8 cellular contexts compared by ENCODE assay signal in genomic region chr11:16612801-16613400, GRCh38.
DNase-seq lines count a peak whose midpoint lies in the region; ATAC-seq and TF ChIP-seq lines count a peak whose summit lies in the region.

No MANE protein-coding gene starts in this region.

- CTCF ChIA-PET in AG04450 (lab: Charles Lee), result interaction anchor here (0.6 to 5.9 kb wide), 46 partner anchors 8 to 1286 kb away, joined by 3 to 51 read pairs (median 4); no protein-coding TSS in a partner anchor

- DNase-seq in AG04450 (ENCODE audit: low read depth, low spot score) (no peak), HL-60 (ENCODE audit: low read depth in 1 of 2, low spot score in 1 of 2) (no peak), caudate nucleus (lab: John Stamatoyannopoulos, UW) (no peak), lower lobe of right lung (no peak), KG1 (lab: John Stamatoyannopoulos, UW) (no peak), erythroblast (lab: John Stamatoyannopoulos, UW) (no peak)
- DNase-seq in activated CD4-positive, alpha-beta T cell treated with anti-CD3 and anti-CD28 coated beads for 1 hour, result no peak

- POLR2A ChIA-PET in AG04450 (lab: Yijun Ruan, JAX), result interaction anchor here (0.5 to 0.9 kb wide), 3 partner anchors 257 to 652 kb away, joined by 3 to 5 read pairs (median 4); no protein-coding TSS in a partner anchor

- TF ChIP-seq POLR2A in erythroblast (IDR thresholded peaks at IDR 0.05; ENCODE audit: low read length), result no peak

- H3K27me3 ChIP-seq in AG04450 (ENCODE audit: control insufficient read depth, insufficient read depth, low read length), result peaks cover 32% of the 10 kb centered on the region
- peaks cover 78% of the 10 kb centered on the region for H3K27me3 ChIP-seq in HL-60 (ENCODE audit: insufficient read depth, poor library complexity, severe bottlenecking)
- H3K27me3 ChIP-seq in lower lobe of right lung (ENCODE audit: low read depth), result peaks cover 80% of the 10 kb centered on the region

- H3K4me1 ChIP-seq in lower lobe of right lung, result peaks cover 28% of the 10 kb centered on the region

- H3K36me3 ChIP-seq in lower lobe of right lung, result no peaks in the 10 kb centered on the region

- intact Hi-C loops in lower lobe of right lung (cut with DNase I), result no loop called here

- H3K9me3 ChIP-seq in AG04450 (ENCODE audit: control insufficient read depth, insufficient read depth, low read length), result peaks cover 13% of the 10 kb centered on the region; the same call in 1 of the 2 replicates
- no peaks in the 10 kb centered on the region for H3K9me3 ChIP-seq in lower lobe of right lung

- peak in 1 of 2 donors; percentile 45 for ATAC-seq in lower lobe of right lung
- ATAC-seq in HG02884 (IDR thresholded peaks at IDR 0.05; ENCODE audit: unreplicated experiment), result no peak

- TF ChIP-seq CTCF in AG04450 (IDR thresholded peaks at IDR 0.05; ENCODE audit: low read depth, low read length) (no peak), HL-60 (IDR thresholded peaks at IDR 0.05; ENCODE audit: insufficient read depth, low read length) (no peak), lower lobe of right lung (IDR thresholded peaks at IDR 0.05) (no peak)

- peak overlapping the region; percentile 66 for H3K4me3 ChIP-seq in AG04450 (ENCODE audit: low read depth, low read length)
- H3K4me3 ChIP-seq in HL-60 (replicated peaks; ENCODE audit: insufficient read depth, low read length), result peak overlapping the region; percentile 17; the same call in 1 of the 2 replicates
- peak overlapping the region; percentile 44 for H3K4me3 ChIP-seq in lower lobe of right lung

- H3K27ac ChIP-seq in AG04450 (ENCODE audit: low read depth, low read length), result no peak overlapping the region
- no peak overlapping the region for H3K27ac ChIP-seq in HL-60 (replicated peaks)
- H3K27ac ChIP-seq in caudate nucleus (ENCODE audit: low read depth, low read length), result peak overlapping the region; percentile 26
- H3K27ac ChIP-seq in lower lobe of right lung, result no peak overlapping the region
